In the genomic region with DNA sequence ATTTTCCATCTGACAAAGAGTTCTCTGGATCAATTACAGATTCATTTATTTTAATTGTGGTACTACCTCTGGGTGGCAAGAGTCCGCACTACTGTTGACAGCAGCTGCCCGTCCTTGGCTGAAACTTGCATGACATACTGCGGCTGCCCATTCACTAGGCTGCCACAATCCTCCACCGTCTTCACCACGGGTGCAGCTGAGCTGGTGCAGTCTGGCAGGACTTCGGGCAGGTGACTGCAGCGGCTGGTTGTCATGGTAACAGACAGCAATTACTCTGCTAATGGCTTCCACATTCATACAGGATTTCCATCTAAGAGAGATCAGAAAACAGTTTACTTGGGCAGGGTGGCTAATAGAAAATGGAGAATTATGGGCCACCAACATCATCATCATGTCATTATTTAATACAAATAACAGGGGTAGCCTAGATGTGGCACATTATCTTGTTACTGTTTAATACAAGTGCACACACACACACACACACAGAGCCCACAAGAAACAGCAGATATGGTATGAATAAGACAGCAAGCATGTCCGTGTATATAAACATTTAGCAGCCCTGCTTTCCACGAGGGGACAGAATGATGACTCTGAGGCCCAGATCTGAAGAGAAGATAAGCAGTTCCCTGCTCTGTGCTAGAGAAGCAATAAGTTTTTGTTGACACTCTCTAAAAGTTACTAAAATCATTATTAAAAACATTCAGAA, we compare ENCODE assay signal across 10 cellular contexts.
DNase-seq lines count a peak whose midpoint lies in the region; ATAC-seq and TF ChIP-seq lines count a peak whose summit lies in the region.
"Had no signal": no experiment of that assay in that cellular context is flagged by ENCODE, and none has a peak within 500 bp of the region (broad histone marks: within the 10 kb centered on the region; RNA-seq: fewer than 3 reads in every experiment).

No MANE protein-coding gene starts in this region.

- H3K4me3 Mint-ChIP-seq in glutamatergic neuron (ENCODE audit: unreplicated experiment) (peak overlapping the region; percentile 22), T-cell (no peak overlapping the region)
- no peak overlapping the region for H3K4me3 Mint-ChIP-seq in CD8-positive, alpha-beta T cell
- H3K4me3 Mint-ChIP-seq: activated T-cell treated with anti-CD3 and anti-CD28 coated beads, Interleukin-2, amount 50 U/mL, for 4 hours had no signal

- H3K36me3 Mint-ChIP-seq in glutamatergic neuron (ENCODE audit: unreplicated experiment) = no peaks in the 10 kb centered on the region
- peaks cover 13% of the 10 kb centered on the region for H3K36me3 Mint-ChIP-seq in T-cell
- peaks cover 31% of the 10 kb centered on the region for H3K36me3 Mint-ChIP-seq in CD8-positive, alpha-beta T cell

- H3K27me3 Mint-ChIP-seq in glutamatergic neuron (ENCODE audit: unreplicated experiment) = peaks cover 4% of the 10 kb centered on the region
- H3K27me3 Mint-ChIP-seq in T-cell = no peaks in the 10 kb centered on the region
- H3K27me3 Mint-ChIP-seq in CD8-positive, alpha-beta T cell (ENCODE audit: low read depth) = no peaks in the 10 kb centered on the region

- H3K4me1 Mint-ChIP-seq in glutamatergic neuron (ENCODE audit: low read depth, unreplicated experiment) (peaks cover 30% of the 10 kb centered on the region), T-cell (peaks cover 0 to 9% (median 7%) of the 10 kb centered on the region in 3 donors)
- peaks cover 19% of the 10 kb centered on the region for H3K4me1 Mint-ChIP-seq in CD8-positive, alpha-beta T cell (ENCODE audit: low read depth)

- H3K36me3 ChIP-seq in CD8-positive, alpha-beta T cell (ENCODE audit: insufficient read depth, low read length) = no peaks in the 10 kb centered on the region

- intact Hi-C loops in CD8-positive, alpha-beta T cell (cut with DNase I, micrococcal nuclease) = no loop called here

- no peak for TF ChIP-seq CTCF in glutamatergic neuron (IDR thresholded peaks at IDR 0.05; ENCODE audit: partially characterized antibody, unreplicated experiment)
- no peak for TF ChIP-seq CTCF in CD8-positive, alpha-beta T cell (IDR thresholded peaks at IDR 0.05)

- no peaks in the 10 kb centered on the region for H3K4me1 ChIP-seq in CD8-positive, alpha-beta T cell (ENCODE audit: insufficient read depth, low read length)

- POLR2A ChIA-PET in T-cell (lab: Charles Lee) = interaction anchor here in 1 of 2 donors (0.6 kb wide), 1 partner anchor 390 kb away, joined by 3 read pairs; no protein-coding TSS in a partner anchor
- POLR2A ChIA-PET in CD8-positive, alpha-beta T cell (lab: Charles Lee) = no interaction called here

- H3K9me3 Mint-ChIP-seq in glutamatergic neuron (ENCODE audit: unreplicated experiment) (no peaks in the 10 kb centered on the region), T-cell (no peaks in the 10 kb centered on the region)
- H3K9me3 Mint-ChIP-seq in CD8-positive, alpha-beta T cell = no peaks in the 10 kb centered on the region
- H3K9me3 Mint-ChIP-seq: activated T-cell treated with anti-CD3 and anti-CD28 coated beads, Interleukin-2, amount 50 U/mL, for 4 hours had no signal

- no peak overlapping the region for H3K4me3 ChIP-seq in CD8-positive, alpha-beta T cell (ENCODE audit: low read depth, low read length)

- no peaks in the 10 kb centered on the region for H3K27me3 ChIP-seq in CD8-positive, alpha-beta T cell (ENCODE audit: insufficient read depth, low read length)

- peak overlapping the region; percentile 21 for H3K27ac Mint-ChIP-seq in glutamatergic neuron (ENCODE audit: unreplicated experiment)
- no peak overlapping the region for H3K27ac Mint-ChIP-seq in T-cell
- H3K27ac Mint-ChIP-seq in CD8-positive, alpha-beta T cell = no peak overlapping the region

- H3K9me3 ChIP-seq in CD8-positive, alpha-beta T cell (ENCODE audit: low read length) = no peaks in the 10 kb centered on the region

- peak; percentile 21 for DNase-seq in Ammon's horn (ENCODE audit: low spot score)
- peak; percentile 11 for DNase-seq in NCI-H128 (lab: John Stamatoyannopoulos, UW; ENCODE audit: unreplicated experiment)
- DNase-seq in RPMI8226 = peak; percentile 8
- peak; percentile 60 for DNase-seq in glutamatergic neuron
- no peak for DNase-seq in T-cell
- no peak for DNase-seq in KBM-7
- DNase-seq in CD8-positive, alpha-beta T cell = no peak
- DNase-seq: activated T-cell treated with anti-CD3 and anti-CD28 coated beads, Interleukin-2, amount 50 U/mL, for 4 hours; AML-193 had no signal

- no peak overlapping the region for H3K27ac ChIP-seq in CD8-positive, alpha-beta T cell (ENCODE audit: low read depth, low read length)

- ATAC-seq in HG02884 (IDR thresholded peaks at IDR 0.05; ENCODE audit: unreplicated experiment) = no peak
- no peak for ATAC-seq in T-cell (replicated peaks in 1 of 4)
- no peak for ATAC-seq in CD8-positive, alpha-beta T cell
- ATAC-seq: activated T-cell treated with anti-CD3 and anti-CD28 coated beads, Interleukin-2, amount 50 U/mL, for 4 hours had no signal

- in situ Hi-C loops in KBM-7 (cut with MboI; ENCODE audit: low pct_unique_long_range_greater_than_20kb, low sequenced_read_pairs) = no loop called here

- CTCF ChIA-PET in T-cell (lab: Charles Lee) = no interaction called here
- CTCF ChIA-PET in CD8-positive, alpha-beta T cell (lab: Charles Lee) = no interaction called here

Comparison
In these comparisons a context has a peak if more than half of its experiments do, and no peak if none do; other contexts are left out.
1. DNase-seq: peak in Ammon's horn (single experiment), NCI-H128 (single experiment), RPMI8226 (single experiment) and glutamatergic neuron (single experiment); none in T-cell (0 of 34), KBM-7 (single experiment) and CD8-positive, alpha-beta T cell (0 of 7).